ENCODE assay signal across 29 cellular contexts in the genomic region with DNA sequence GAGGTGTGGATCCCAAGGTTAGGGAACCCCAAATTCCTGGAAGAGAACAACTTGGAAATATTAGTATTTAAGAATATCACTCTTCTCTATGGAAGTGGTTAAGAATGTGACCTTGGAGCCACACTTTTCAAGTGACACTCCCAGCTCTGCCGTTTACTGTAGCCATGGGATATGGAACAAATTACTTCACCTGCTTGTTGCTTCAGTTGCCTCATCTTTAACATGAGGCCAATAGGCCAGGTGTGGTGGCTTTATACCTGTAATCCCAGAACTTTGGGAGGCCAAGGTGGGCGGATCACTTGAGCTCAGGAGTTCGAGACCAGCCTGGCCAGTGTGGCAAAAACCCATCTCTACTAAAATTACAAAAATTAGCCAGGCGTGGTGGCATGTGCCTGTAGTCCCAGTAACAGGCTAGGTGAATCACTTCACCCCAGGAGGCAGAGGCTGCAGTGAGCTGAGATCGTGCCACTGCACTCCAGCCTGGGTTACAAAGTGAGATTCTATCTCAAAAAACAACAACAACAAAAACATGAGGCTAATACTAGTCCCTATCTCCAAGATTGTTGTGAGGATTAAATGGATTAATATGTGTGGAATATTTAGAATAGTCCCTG.
"Had no signal": no experiment of that assay in that cellular context is flagged by ENCODE, and none has a peak within 500 bp of the region (broad histone marks: within the 10 kb centered on the region; RNA-seq: fewer than 3 reads in every experiment).

No MANE protein-coding gene starts in this region.

- H3K36me3 Mint-ChIP-seq: activated naive CD8-positive, alpha-beta T cell had no signal

- H3K9ac ChIP-seq: parathyroid adenoma had no signal

- H3K4me1 ChIP-seq: body of pancreas, colonic mucosa, parathyroid adenoma, testis had no signal

- H3K27me3 Mint-ChIP-seq: activated B cell treated with CpG ODN at 0.5 μM for 24 hours had no signal

- ATAC-seq: body of pancreas; effector memory CD8-positive, alpha-beta T cell; naive thymus-derived CD8-positive, alpha-beta T cell; right cardiac atrium; SK-N-SH treated with all-trans-retinoic acid at 6 μM for 48 hours; stimulated activated naive CD8-positive, alpha-beta T cell treated with anti-CD3 and anti-CD28 coated beads, Interleukin-15, Interleukin-2, amounts not matched to agents 100 U/mL and 50 U/mL, for 24 hours had no signal

- H3K27ac ChIP-seq: body of pancreas, cardiac muscle cell, colonic mucosa, left ventricle myocardium inferior, parathyroid adenoma, testis had no signal

- H3K27me3 ChIP-seq: body of pancreas, cardiac muscle cell, colonic mucosa, testis, transverse colon had no signal

- H3K27ac Mint-ChIP-seq: activated B cell treated with CpG ODN at 0.5 μM for 24 hours; activated naive CD8-positive, alpha-beta T cell; effector memory CD8-positive, alpha-beta T cell; naive thymus-derived CD8-positive, alpha-beta T cell had no signal

- H3K4me1 Mint-ChIP-seq: neural crest cell had no signal

- H3K36me3 ChIP-seq: cardiac muscle cell, colonic mucosa, left ventricle myocardium inferior, transverse colon had no signal

- H3K4me3 Mint-ChIP-seq: activated B cell treated with CpG ODN at 0.5 μM for 24 hours; activated naive CD8-positive, alpha-beta T cell; effector memory CD8-positive, alpha-beta T cell; naive thymus-derived CD8-positive, alpha-beta T cell; neural crest cell had no signal

- H3K4me3 ChIP-seq: body of pancreas, cardiac muscle cell, colonic mucosa, left ventricle myocardium inferior, testis, transverse colon had no signal

- DNase-seq: activated B cell treated with CpG ODN at 0.5 μM for 24 hours; activated CD4-positive, alpha-beta T cell treated with anti-CD3 and anti-CD28 coated beads for 4 hours; activated CD4-positive, alpha-beta T cell treated with anti-CD3 and anti-CD28 coated beads, Interleukin-2, amount 50 U/mL, for 4 hours; activated effector memory CD4-positive, alpha-beta T cell treated with Interleukin-2 at 50 U/mL for 16 hours; activated naive CD4-positive, alpha-beta T cell treated with Interleukin-2 at 50 U/mL for 16 hours; anterior cingulate cortex; cerebellar nuclear complex; colonic mucosa; effector memory CD8-positive, alpha-beta T cell; foreskin fibroblast; head of caudate nucleus; hippocampal formation; left ventricle myocardium inferior; midbrain; naive thymus-derived CD8-positive, alpha-beta T cell; nucleus accumbens; right cardiac atrium; stimulated activated CD4-positive, alpha-beta T cell treated with anti-CD3 and anti-CD28 coated beads, Interleukin-15, amount 100 ng/mL, for 24 hours; stimulated activated CD4-positive, alpha-beta T cell treated with anti-CD3 and anti-CD28 coated beads, Interleukin-2, amount 100 ng/mL, for 24 hours; stimulated activated naive CD8-positive, alpha-beta T cell treated with anti-CD3 and anti-CD28 coated beads, Interleukin-15, Interleukin-2, amounts not matched to agents 100 U/mL and 50 U/mL, for 24 hours; T-helper 2 cell; testis; transverse colon had no signal

- H3K9me3 Mint-ChIP-seq: activated B cell treated with CpG ODN at 0.5 μM for 24 hours; effector memory CD8-positive, alpha-beta T cell had no signal
